9 cellular contexts compared by ENCODE assay signal in genomic region chr9:129567842-129568559, GRCh38. TPM values are rescaled to one million over a fixed set of nuclear protein-coding genes. Genes with fewer than 3 reads are reported as not detected.
DNase-seq lines count a peak whose midpoint lies in the region; ATAC-seq and TF ChIP-seq lines count a peak whose summit lies in the region.
"Had no signal": no experiment of that assay in that cellular context is flagged by ENCODE, and none has a peak within 500 bp of the region (broad histone marks: within the 10 kb centered on the region; RNA-seq: fewer than 3 reads in every experiment).

No MANE protein-coding gene starts in this region.

- H3K36me3 ChIP-seq in Panc1 (ENCODE audit: control insufficient read depth, insufficient read depth, low read length) (no peaks in the 10 kb centered on the region), mesodermal cell (ENCODE audit: control insufficient read depth, insufficient read depth, low read length) (no peaks in the 10 kb centered on the region), uterus (no peaks in the 10 kb centered on the region)

- intact Hi-C loops in Panc1 (cut with micrococcal nuclease; ENCODE audit: unreplicated experiment) (no loop called here), uterus (cut with DNase I; ENCODE audit: low total_unique reads) (no loop called here)

- no peaks in the 10 kb centered on the region for H3K27me3 ChIP-seq in Panc1 (ENCODE audit: control insufficient read depth, insufficient read depth, low read length)
- H3K27me3 ChIP-seq in uterus, result no peaks in the 10 kb centered on the region

- TF ChIP-seq CTCF in Panc1 (IDR thresholded peaks at IDR 0.05) (no peak), uterus (IDR thresholded peaks at IDR 0.05) (no peak)

- peak; percentile 77 for DNase-seq in G401 (ENCODE audit: low spot score)
- DNase-seq in Panc1 (ENCODE audit: low read depth, low spot score), result no peak
- DNase-seq in ecto neural progenitor cell (ENCODE audit: low spot score), result peak; percentile 71
- DNase-seq in uterus, result peak in 1 of 2 donors; percentile 54
- DNase-seq in NCI-H128 (lab: John Stamatoyannopoulos, UW; ENCODE audit: unreplicated experiment), result no peak
- DNase-seq in activated effector memory CD4-positive, alpha-beta T cell treated with anti-CD3 and anti-CD28 coated beads, Interleukin-2, amount 50 U/mL, for 16 hours, result no peak

- ATAC-seq in Panc1, result peak; percentile 79
- ATAC-seq in GM18498 (IDR thresholded peaks at IDR 0.05; ENCODE audit: unreplicated experiment), result no peak

- CTCF ChIA-PET in Panc1 (lab: Charles Lee), result interaction anchor here (0.6 to 0.7 kb wide), 3 partner anchors 20 to 517 kb away, joined by 5 to 11 read pairs (median 7); no protein-coding TSS in a partner anchor

- no peaks in the 10 kb centered on the region for H3K9me3 ChIP-seq in Panc1 (ENCODE audit: control insufficient read depth, insufficient read depth, low read depth, low read length)
- no peaks in the 10 kb centered on the region for H3K9me3 ChIP-seq in mesodermal cell (ENCODE audit: control insufficient read depth, low read length)
- H3K9me3 ChIP-seq in uterus, result no peaks in the 10 kb centered on the region

- peak in 1 of 2 donors; percentile 11 for TF ChIP-seq POLR2A in uterus (IDR thresholded peaks at IDR 0.05)

- H3K27ac ChIP-seq in Panc1 (ENCODE audit: low read length) (peak overlapping the region; percentile 48; the same call in 1 of the 2 replicates), mesodermal cell (ENCODE audit: low read depth, low read length, severe bottlenecking) (peak overlapping the region; percentile 62), uterus (peak overlapping the region; percentile 86 to 87)

- H3K4me3 ChIP-seq in Panc1 (ENCODE audit: low read depth in 2 of 2, low read length in 2 of 2) (peak overlapping the region; percentile 47 to 65), mesodermal cell (ENCODE audit: extremely low read depth, insufficient read depth, low read length, poor library complexity, severe bottlenecking) (peak overlapping the region; percentile 42), uterus (peak overlapping the region; percentile 29 to 56)

- peaks cover 6% of the 10 kb centered on the region for H3K4me1 ChIP-seq in Panc1 (ENCODE audit: control insufficient read depth, insufficient read depth, low read length)
- H3K4me1 ChIP-seq in mesodermal cell (ENCODE audit: control insufficient read depth, insufficient read depth, low read length, poor library complexity, severe bottlenecking), result peaks cover 25% of the 10 kb centered on the region
- peaks cover 0 to 12% of the 10 kb centered on the region in 2 donors for H3K4me1 ChIP-seq in uterus

- BruUV-seq in Panc1 (replicated peaks; lab: Mats Ljungman, UMichigan), result no TSS peak

- WGBS in mesodermal cell (ENCODE audit: insufficient coverage in 2 of 2), 2 experiments, result 3 to 5% methylated on average over 21 to 23 of the region's 27 CpGs

- in situ Hi-C loops in G401 (cut with HindIII; ENCODE audit: low sequenced_read_pairs) (no loop called here), Panc1 (cut with HindIII; ENCODE audit: low pct_unique_long_range_greater_than_20kb, low sequenced_read_pairs) (no loop called here)

- POLR2A ChIA-PET in Panc1 (lab: Charles Lee), result no interaction called here

RNA-seq across cellular contexts. Expression of gene C9orf50, which starts 52.9 kb away (rescaled TPM):
- total RNA-seq in G401 (2014; rRNA removed; shearing (Covaris generic)), result not detected in 2 replicates
- total RNA-seq in Panc1 (2021; ENCODE audit: unreplicated experiment) (not detected), uterus (under 1 TPM in 1 of 4 donors, not detected in 3; 0.35 TPM)
- not detected for polyA plus RNA-seq in Panc1 (2012; ENCODE audit: insufficient read length)
- polyA plus RNA-seq in mesodermal cell (2013, experiment 1 of 2), result 0.29 TPM
- polyA plus RNA-seq in mesodermal cell (2013, experiment 2 of 2), result not detected
- total RNA-seq: subcutaneous adipose tissue had no signal

RNA-seq across cellular contexts. Expression of gene NTMT1, which starts 58.0 kb away (rescaled TPM):
- 107 and 123 TPM in 2 replicates for total RNA-seq in G401 (2014; rRNA removed; shearing (Covaris generic))
- total RNA-seq in Panc1 (2021; ENCODE audit: unreplicated experiment) (47.5 TPM), uterus (10 to 100 TPM in 3 of 4 donors, 1 to 10 TPM in 1; 1.8 to 30.8 (median 21.6) TPM)
- 56.7 TPM for polyA plus RNA-seq in Panc1 (2012; ENCODE audit: insufficient read length)
- 60.6 TPM for polyA plus RNA-seq in mesodermal cell (2013, experiment 1 of 2)
- 49.5 TPM for polyA plus RNA-seq in mesodermal cell (2013, experiment 2 of 2)

Comparison
In these comparisons a context has a peak if more than half of its experiments do, and no peak if none do; other contexts are left out.
1. DNase-seq: peak in G401 (single experiment) and ecto neural progenitor cell (single experiment); none in Panc1 (single experiment), NCI-H128 (single experiment) and activated effector memory CD4-positive, alpha-beta T cell treated with anti-CD3 and anti-CD28 coated beads, Interleukin-2, amount 50 U/mL, for 16 hours (single experiment).
2. Peak in every context shown above with its lines, with median percentiles within 50 percentile points of each other: H3K27ac ChIP-seq and H3K4me3 ChIP-seq.